19 cellular contexts compared by ENCODE assay signal in genomic region chr15:88609344-88609743, GRCh38. TPM values are rescaled to one million over a fixed set of nuclear protein-coding genes. Genes with fewer than 3 reads are reported as not detected.
"Had no signal": no experiment of that assay in that cellular context is flagged by ENCODE, and none has a peak within 500 bp of the region (broad histone marks: within the 10 kb centered on the region; RNA-seq: fewer than 3 reads in every experiment).

No MANE protein-coding gene starts in this region.

- H3K9me3 ChIP-seq: heart left ventricle, tibial artery had no signal

- H3K27ac ChIP-seq: cardiac muscle cell, heart left ventricle, tibial artery had no signal

- H3K36me3 ChIP-seq: cardiac muscle cell, heart left ventricle, tibial artery had no signal

- DNase-seq: activated CD4-positive, alpha-beta memory T cell treated with anti-CD3 and anti-CD28 coated beads for 36 hours; activated CD4-positive, alpha-beta T cell treated with anti-CD3 and anti-CD28 coated beads for 48 hours; activated gamma-delta T cell; activated naive CD4-positive, alpha-beta T cell treated with anti-CD3 and anti-CD28 coated beads, Interleukin-2, amount 50 U/mL, for 16 hours; activated naive CD8-positive, alpha-beta T cell treated with anti-CD3 and anti-CD28 coated beads, Interleukin-2, amount 50 U/mL, for 24 hours; cortex of kidney; heart left ventricle; islet precursor cell; left cardiac atrium; occipital lobe; small intestine; stimulated activated CD4-positive, alpha-beta T cell treated with anti-CD3 and anti-CD28 coated beads, Interleukin-2, amount 100 ng/mL, for 24 hours; stimulated activated naive CD8-positive, alpha-beta T cell treated with anti-CD3 and anti-CD28 coated beads, Interleukin-15, amount 100 ng/mL, for 72 hours; tibial artery had no signal

- FAIRE-seq: endometrium, small intestine had no signal

- ATAC-seq: activated naive CD8-positive, alpha-beta T cell treated with anti-CD3 and anti-CD28 coated beads, Interleukin-2, amount 50 U/mL, for 24 hours; heart left ventricle; left cardiac atrium; natural killer cell treated with Interleukin-12 subunit alpha and Interleukin-12 subunit beta and Interleukin-15 and Interleukin-18, amount 100 ng/mL, for 72 hours; sciatic nerve; stimulated activated effector memory CD8-positive, alpha-beta T cell treated with anti-CD3 and anti-CD28 coated beads, Interleukin-12 subunit alpha, Interleukin-12 subunit beta, amount 100 ng/mL, for 72 hours; stimulated activated naive CD8-positive, alpha-beta T cell treated with anti-CD3 and anti-CD28 coated beads, Interleukin-15, amount 100 ng/mL, for 72 hours had no signal

- H3K4me3 ChIP-seq: cardiac muscle cell, heart left ventricle, tibial artery had no signal

RNA-seq across cellular contexts. Expression of gene ISG20, which starts 29.5 kb away (rescaled TPM):
- total RNA-seq: occipital lobe had no signal
- polyA plus RNA-seq: cardiac muscle cell had no signal
